26 cellular contexts compared by ENCODE assay signal in the genomic region with DNA sequence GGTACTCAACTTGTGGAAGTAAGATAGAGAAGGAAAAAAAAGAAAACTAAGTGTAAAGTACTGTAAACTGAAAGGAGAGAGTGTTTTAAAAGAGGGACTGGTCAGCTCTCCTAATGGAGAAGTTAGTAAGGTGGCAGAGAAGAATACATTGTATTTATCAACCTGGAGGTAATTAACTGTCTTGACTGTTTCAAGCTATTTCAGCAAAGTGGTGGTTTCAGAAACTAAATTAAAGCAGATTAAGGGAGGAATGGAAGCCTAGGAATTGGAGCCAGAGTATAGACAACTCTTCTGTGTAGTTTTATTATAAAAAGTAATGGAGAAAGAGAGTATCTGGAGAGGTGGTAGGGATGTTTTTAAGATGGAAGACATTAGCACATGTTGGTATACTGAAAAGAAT. TPM values are rescaled to one million over a fixed set of nuclear protein-coding genes. Genes with fewer than 3 reads are reported as not detected.
DNase-seq lines count a peak whose midpoint lies in the region; ATAC-seq and TF ChIP-seq lines count a peak whose summit lies in the region.
"Had no signal": no experiment of that assay in that cellular context is flagged by ENCODE, and none has a peak within 500 bp of the region (broad histone marks: within the 10 kb centered on the region; RNA-seq: fewer than 3 reads in every experiment).

No MANE protein-coding gene starts in this region.

- H3K4me2 ChIP-seq in SK-N-SH = no peak overlapping the region
- H3K4me2 ChIP-seq: GM23338, PC-9 had no signal

- peaks cover 18% of the 10 kb centered on the region for H3K4me1 ChIP-seq in CD4-positive, alpha-beta memory T cell (ENCODE audit: insufficient read depth, low read length)
- H3K4me1 ChIP-seq in SK-N-SH (ENCODE audit: control insufficient read depth in 1 of 2, insufficient read depth in 2 of 2, low read depth in 1 of 2, low read length in 1 of 2) (peaks cover 4 to 15% of the 10 kb centered on the region in 2 experiments; a peak in 3 of 4 replicates), heart right ventricle (peaks cover 5 to 21% (median 17%) of the 10 kb centered on the region in 9 donors)

- CTCF ChIA-PET in CD4-positive, alpha-beta T cell (lab: Charles Lee) = interaction anchor here (1.1 kb wide), 1 partner anchor 63 kb away, joined by 3 read pairs; no protein-coding TSS in a partner anchor
- CTCF ChIA-PET in CD4-positive, alpha-beta memory T cell (lab: Charles Lee; ENCODE audit: partially characterized antibody) = no interaction called here
- CTCF ChIA-PET in SK-N-SH (lab: Yijun Ruan, JAX) = no interaction called here

- peaks cover 11% of the 10 kb centered on the region for H4K20me1 ChIP-seq in SK-N-SH (ENCODE audit: insufficient read depth)

- no peak overlapping the region for H3K27ac ChIP-seq in CD4-positive, alpha-beta T cell (ENCODE audit: low read depth, low read length)
- H3K27ac ChIP-seq in CD4-positive, alpha-beta memory T cell (ENCODE audit: low read depth, low read length) = no peak overlapping the region
- H3K27ac ChIP-seq in SK-N-SH (ENCODE audit: low read depth in 2 of 2, low read length in 1 of 2) = no peak overlapping the region
- no peak overlapping the region for H3K27ac ChIP-seq in heart right ventricle
- H3K27ac ChIP-seq: PC-9, SJSA1 had no signal

- H3K4me1 Mint-ChIP-seq in CD4-positive, alpha-beta T cell (ENCODE audit: low read depth) = peaks cover 29% of the 10 kb centered on the region
- peaks cover 13 to 25% (median 17%) of the 10 kb centered on the region in 4 donors for H3K4me1 Mint-ChIP-seq in CD4-positive, alpha-beta memory T cell
- H3K4me1 Mint-ChIP-seq in mesothelial cell of epicardium = peaks cover 45% of the 10 kb centered on the region

- no peak for TF ChIP-seq RAD21 in SK-N-SH (IDR thresholded peaks at IDR 0.05; ENCODE audit: low read length)

- H3K4me3 ChIP-seq in CD4-positive, alpha-beta memory T cell (ENCODE audit: low read length in 2 of 2) = no peak overlapping the region
- H3K4me3 ChIP-seq in SK-N-SH (ENCODE audit: low read depth in 2 of 2, low read length in 1 of 2) (no peak overlapping the region), heart right ventricle (no peak overlapping the region)
- H3K4me3 ChIP-seq: GM23338, PC-9, SJSA1 had no signal

- no peaks in the 10 kb centered on the region for H3K9me2 ChIP-seq in SK-N-SH

- intact Hi-C loops in CD4-positive, alpha-beta T cell (cut with DNase I, micrococcal nuclease) = loop anchor here in 1 of 2 experiments (10.0 kb wide), 1 partner anchor 828 kb away; a partner anchor contains a TSS
- intact Hi-C loops in CD4-positive, alpha-beta memory T cell (cut with micrococcal nuclease) = no loop called here
- intact Hi-C loops in heart right ventricle (cut with DNase I) = no loop called here

- DNase-seq in CD4-positive, alpha-beta T cell = no peak
- no peak for DNase-seq in CD4-positive, alpha-beta memory T cell
- DNase-seq in OCI-M1 (lab: John Stamatoyannopoulos, UW) (peak; percentile 10), mesothelial cell of epicardium (ENCODE audit: low spot score in 2 of 2, unreplicated experiment in 2 of 2) (no peak), SK-N-SH (no peak), heart right ventricle (no peak), NCI-H510A treated with DMSO at 0.1 percent for 48 hours (lab: John Stamatoyannopoulos, UW) (no peak)
- DNase-seq in NK-92 treated with Interleukin-12 subunit alpha and Interleukin-12 subunit beta, amount 100 ng/mL, for 24 hours (lab: John Stamatoyannopoulos, UW) = no peak
- DNase-seq: C1 segment of cervical spinal cord, DMS153, H9, HFFc6, KG1, MM.1S, NCI-H1105, NCI-H1436 treated with DMSO at 0.1 percent for 48 hours, NCI-H187 treated with DMSO at 0.1 percent for 48 hours, NCI-H2171 treated with DMSO at 0.1 percent for 48 hours, NCI-H345, NCI-H524, NCI-H748 treated with DMSO at 0.1 percent for 48 hours, PC-9, Right ventricle myocardium superior, RPMI8226 had no signal

- no peaks in the 10 kb centered on the region for H3K9me3 ChIP-seq in CD4-positive, alpha-beta T cell (ENCODE audit: control insufficient read depth, low read length)
- no peaks in the 10 kb centered on the region for H3K9me3 ChIP-seq in CD4-positive, alpha-beta memory T cell (ENCODE audit: control insufficient read depth in 1 of 2, low read length in 2 of 2)
- H3K9me3 ChIP-seq in SK-N-SH (no peaks in the 10 kb centered on the region), heart right ventricle (no peaks in the 10 kb centered on the region)
- H3K9me3 ChIP-seq: SJSA1 had no signal

- peaks cover 22% of the 10 kb centered on the region for H3K36me3 Mint-ChIP-seq in CD4-positive, alpha-beta T cell (ENCODE audit: low read depth)
- H3K36me3 Mint-ChIP-seq in CD4-positive, alpha-beta memory T cell = peaks cover 0 to 10% of the 10 kb centered on the region in 2 donors
- H3K36me3 Mint-ChIP-seq in mesothelial cell of epicardium = no peaks in the 10 kb centered on the region

- TF ChIP-seq EP300 in SK-N-SH (IDR thresholded peaks at IDR 0.05; ENCODE audit: borderline replicate concordance in 1 of 2, low read depth in 1 of 2, low read length in 1 of 2) = no peak

- H3F3A ChIP-seq in SK-N-SH (replicated peaks; ENCODE audit: insufficient read depth) = peaks cover 11% of the 10 kb centered on the region

- no peak for ATAC-seq in CD4-positive, alpha-beta T cell (ENCODE audit: poor library complexity)
- ATAC-seq in heart right ventricle = no peak
- ATAC-seq: GM23338 had no signal

- H2AFZ ChIP-seq in SK-N-SH (ENCODE audit: low read depth) = no peak overlapping the region
- H2AFZ ChIP-seq: GM23338, PC-9 had no signal

- peak overlapping the region; percentile 17 for H3K4me3 Mint-ChIP-seq in CD4-positive, alpha-beta T cell
- H3K4me3 Mint-ChIP-seq in CD4-positive, alpha-beta memory T cell = no peak overlapping the region
- H3K4me3 Mint-ChIP-seq in mesothelial cell of epicardium = no peak overlapping the region
- H3K4me3 Mint-ChIP-seq: GM23338, H9, HFFc6 had no signal

- H3K27me3 Mint-ChIP-seq in CD4-positive, alpha-beta T cell = no peaks in the 10 kb centered on the region
- H3K27me3 Mint-ChIP-seq in CD4-positive, alpha-beta memory T cell = no peaks in the 10 kb centered on the region
- no peaks in the 10 kb centered on the region for H3K27me3 Mint-ChIP-seq in mesothelial cell of epicardium (ENCODE audit: low read depth)

- POLR2A ChIA-PET in CD4-positive, alpha-beta T cell (lab: Charles Lee) = interaction anchor here (13.2 kb wide), 1 partner anchor 23 kb away, joined by 230 read pairs; a partner anchor contains a TSS
- POLR2A ChIA-PET in CD4-positive, alpha-beta memory T cell (lab: Charles Lee; ENCODE audit: partially characterized antibody) = interaction anchor here (0.6 to 18.2 kb wide), 3 partner anchors 24 to 63 kb away, joined by 3 to 279 read pairs (median 4); a partner anchor contains a TSS
- POLR2A ChIA-PET in SK-N-SH (lab: Yijun Ruan, JAX) = no interaction called here

- H3K36me3 ChIP-seq in CD4-positive, alpha-beta memory T cell (ENCODE audit: insufficient read depth, low read length) = no peaks in the 10 kb centered on the region
- H3K36me3 ChIP-seq in SK-N-SH (replicated peaks in 1 of 2; ENCODE audit: control insufficient read depth in 1 of 2, insufficient read depth in 2 of 2, low read length in 1 of 2) (no peaks in the 10 kb centered on the region), heart right ventricle (no peaks in the 10 kb centered on the region)

- peak overlapping the region; percentile 5 for H3K27ac Mint-ChIP-seq in CD4-positive, alpha-beta T cell
- peak overlapping the region in 4 of 7 donors; percentile 1 to 33 (median 24) for H3K27ac Mint-ChIP-seq in CD4-positive, alpha-beta memory T cell
- peak overlapping the region; percentile 1 for H3K27ac Mint-ChIP-seq in mesothelial cell of epicardium
- H3K27ac Mint-ChIP-seq: GM23338, H9, HFFc6 had no signal

- H3K9me3 Mint-ChIP-seq in CD4-positive, alpha-beta T cell = no peaks in the 10 kb centered on the region
- H3K9me3 Mint-ChIP-seq in CD4-positive, alpha-beta memory T cell = no peaks in the 10 kb centered on the region
- no peaks in the 10 kb centered on the region for H3K9me3 Mint-ChIP-seq in mesothelial cell of epicardium
- H3K9me3 Mint-ChIP-seq: GM23338, H9, HFFc6 had no signal

- no peak overlapping the region for H3K9ac ChIP-seq in SK-N-SH

- no peaks in the 10 kb centered on the region for H3K27me3 ChIP-seq in CD4-positive, alpha-beta T cell (ENCODE audit: control insufficient read depth, insufficient read depth, low read length)
- H3K27me3 ChIP-seq in CD4-positive, alpha-beta memory T cell (ENCODE audit: insufficient read depth, low read length) = no peaks in the 10 kb centered on the region
- H3K27me3 ChIP-seq in SK-N-SH (ENCODE audit: insufficient read depth) = no peaks in the 10 kb centered on the region
- no peaks in the 10 kb centered on the region for H3K27me3 ChIP-seq in heart right ventricle
- H3K27me3 ChIP-seq: SJSA1 had no signal

- H3K79me2 ChIP-seq in SK-N-SH (ENCODE audit: insufficient read depth) = peaks cover 16% of the 10 kb centered on the region

- TF ChIP-seq CTCF in CD4-positive, alpha-beta T cell (IDR thresholded peaks at IDR 0.05) = no peak
- TF ChIP-seq CTCF in mesothelial cell of epicardium (IDR thresholded peaks at IDR 0.05; ENCODE audit: unreplicated experiment) = no peak
- TF ChIP-seq CTCF in SK-N-SH (IDR thresholded peaks at IDR 0.05) = no peak
- TF ChIP-seq CTCF in heart right ventricle (IDR thresholded peaks at IDR 0.05) = no peak

RNA-seq across cellular contexts. Expression of a gene that starts 2.7 kb away (rescaled TPM):
- total RNA-seq in CD4-positive, alpha-beta T cell = 10 to 100 TPM; 93.9 to 97.8 TPM
- total RNA-seq in CD4-positive, alpha-beta memory T cell = 100 to 1,000 TPM; 106 to 108 TPM
- polyA plus RNA-seq in CD4-positive, alpha-beta memory T cell = 10 to 100 TPM; 17.5 to 24.0 TPM
- total RNA-seq in mesothelial cell of epicardium = 74.0 to 76.9 TPM (median 75.9 TPM) in 3 replicates
- polyA plus RNA-seq in SK-N-SH (2012; rRNA removed) = 23.5 and 25.7 TPM in 2 replicates
- 34.1 and 37.8 TPM in 2 replicates for polyA plus RNA-seq in SK-N-SH (2012; cell fraction: cytosol; rRNA removed)
- 22.8 and 50.2 TPM in 2 replicates for polyA plus RNA-seq in SK-N-SH (2012; cell fraction: nucleus; rRNA removed)
- 10 to 100 TPM; 42.2 to 63.5 (median 54.9) TPM for total RNA-seq in heart right ventricle
- polyA plus RNA-seq in heart right ventricle = 10 to 100 TPM; 29.9 to 45.2 TPM

RNA-seq across cellular contexts. Expression of a gene that starts 24.4 kb away (rescaled TPM):
- 1 to 10 TPM; 4.1 to 4.3 TPM for total RNA-seq in CD4-positive, alpha-beta T cell
- total RNA-seq in CD4-positive, alpha-beta memory T cell = 1 to 10 TPM; 4.6 to 6.9 TPM
- 1 to 10 TPM in 1 of 2 donors, under 1 TPM in 1; 0.56 to 1.5 TPM for polyA plus RNA-seq in CD4-positive, alpha-beta memory T cell
- total RNA-seq in mesothelial cell of epicardium (1.7 to 2.7 TPM (median 2.4 TPM) in 3 replicates), heart right ventricle (1 to 10 TPM in 1 of 10 donors, under 1 TPM in 9; 0.19 to 1.1 (median 0.61) TPM)
- polyA plus RNA-seq in SK-N-SH (2012; rRNA removed) (0.81 and 1.3 TPM in 2 replicates), heart right ventricle (1 to 10 TPM in 1 of 2 donors, under 1 TPM in 1; 0.74 to 3.4 TPM)
- polyA plus RNA-seq in SK-N-SH (2012; cell fraction: cytosol; rRNA removed) = 0.52 and 0.53 TPM in 2 replicates
- 3.5 and 3.8 TPM in 2 replicates for polyA plus RNA-seq in SK-N-SH (2012; cell fraction: nucleus; rRNA removed)

RNA-seq across cellular contexts. Expression of a gene that starts 24.5 kb away (rescaled TPM):
- 10 to 100 TPM; 24.2 to 26.2 TPM for total RNA-seq in CD4-positive, alpha-beta T cell
- 10 to 100 TPM; 33.4 to 41.4 TPM for total RNA-seq in CD4-positive, alpha-beta memory T cell
- polyA plus RNA-seq in CD4-positive, alpha-beta memory T cell = 10 to 100 TPM; 11.0 to 11.9 TPM
- 44.1 to 46.7 TPM (median 45.6 TPM) in 3 replicates for total RNA-seq in mesothelial cell of epicardium
- 43.2 and 51.3 TPM in 2 replicates for polyA plus RNA-seq in SK-N-SH (2012; rRNA removed)
- polyA plus RNA-seq in SK-N-SH (2012; cell fraction: cytosol; rRNA removed) = 19.0 and 23.5 TPM in 2 replicates
- polyA plus RNA-seq in SK-N-SH (2012; cell fraction: nucleus; rRNA removed) = 241 and 346 TPM in 2 replicates
- total RNA-seq in heart right ventricle = 10 to 100 TPM in 4 of 10 donors, 1 to 10 TPM in 6; 7.5 to 14.9 (median 9.6) TPM
- polyA plus RNA-seq in heart right ventricle = 10 to 100 TPM; 12.6 to 38.5 TPM

RNA-seq across cellular contexts. Expression of a gene that starts 25.0 kb away (rescaled TPM):
- total RNA-seq in CD4-positive, alpha-beta T cell = 10 to 100 TPM; 19.7 to 21.3 TPM
- 10 to 100 TPM; 32.9 to 35.9 TPM for total RNA-seq in CD4-positive, alpha-beta memory T cell
- polyA plus RNA-seq in CD4-positive, alpha-beta memory T cell = 10 to 100 TPM in 1 of 2 donors, 1 to 10 TPM in 1; 8.3 to 11.0 TPM
- total RNA-seq in mesothelial cell of epicardium (35.5 to 36.6 TPM (median 35.8 TPM) in 3 replicates), heart right ventricle (10 to 100 TPM; 12.4 to 18.9 (median 14.1) TPM)
- polyA plus RNA-seq in SK-N-SH (2012; rRNA removed) (10.1 and 12.7 TPM in 2 replicates), heart right ventricle (10 to 100 TPM in 1 of 2 donors, 1 to 10 TPM in 1; 2.4 to 10.9 TPM)
- polyA plus RNA-seq in SK-N-SH (2012; cell fraction: cytosol; rRNA removed) = 18.7 and 21.5 TPM in 2 replicates
- polyA plus RNA-seq in SK-N-SH (2012; cell fraction: nucleus; rRNA removed) = 5.4 and 5.7 TPM in 2 replicates

RNA-seq across cellular contexts. Expression of a gene that starts 25.1 kb away (rescaled TPM):
- 10 to 100 TPM; 22.0 to 23.5 TPM for total RNA-seq in CD4-positive, alpha-beta T cell
- 10 to 100 TPM; 73.0 to 82.8 TPM for total RNA-seq in CD4-positive, alpha-beta memory T cell
- polyA plus RNA-seq in CD4-positive, alpha-beta memory T cell = 1 to 10 TPM; 5.9 to 6.7 TPM
- total RNA-seq in mesothelial cell of epicardium (114 to 128 TPM (median 116 TPM) in 3 replicates), heart right ventricle (10 to 100 TPM in 1 of 10 donors, 1 to 10 TPM in 9; 5.1 to 11.0 (median 6.6) TPM)
- polyA plus RNA-seq in SK-N-SH (2012; rRNA removed) (55.6 and 58.6 TPM in 2 replicates), heart right ventricle (10 to 100 TPM in 1 of 2 donors, 1 to 10 TPM in 1; 3.2 to 12.0 TPM)
- 11.4 and 15.7 TPM in 2 replicates for polyA plus RNA-seq in SK-N-SH (2012; cell fraction: cytosol; rRNA removed)
- polyA plus RNA-seq in SK-N-SH (2012; cell fraction: nucleus; rRNA removed) = 420 and 490 TPM in 2 replicates
